23 cellular contexts compared by ENCODE assay signal in genomic region chr18:56804395-56804794, GRCh38.
DNase-seq lines count a peak whose midpoint lies in the region; ATAC-seq, FAIRE-seq and TF ChIP-seq lines count a peak whose summit lies in the region.
"Had no signal": no experiment of that assay in that cellular context is flagged by ENCODE, and none has a peak within 500 bp of the region (broad histone marks: within the 10 kb centered on the region; RNA-seq: fewer than 3 reads in every experiment).

No MANE protein-coding gene starts in this region.

- no peak overlapping the region for H3K4me3 Mint-ChIP-seq in activated T-helper 17 cell treated with anti-CD3 and anti-CD28 coated beads, Interleukin-2, amount 50 U/mL, for 72 hours
- H3K4me3 Mint-ChIP-seq: dendritic cell treated with granulocyte-macrophage colony-stimulating factor and Interleukin-4, amounts not matched to agents 40 ng/mL and 50 ng/mL, for 4 days; immature natural killer cell; nephron; stimulated activated naive CD8-positive, alpha-beta T cell treated with anti-CD3 and anti-CD28 coated beads, Interleukin-15, Interleukin-2, amounts not matched to agents 100 ng/mL and 50 ng/mL, for 24 hours had no signal

- H3K4me1 Mint-ChIP-seq in activated T-helper 17 cell treated with anti-CD3 and anti-CD28 coated beads, Interleukin-2, amount 50 U/mL, for 72 hours = peaks cover 8% of the 10 kb centered on the region
- H3K4me1 Mint-ChIP-seq: immature natural killer cell had no signal

- no peaks in the 10 kb centered on the region for H3K9me3 Mint-ChIP-seq in activated T-helper 17 cell treated with anti-CD3 and anti-CD28 coated beads, Interleukin-2, amount 50 U/mL, for 72 hours
- H3K9me3 Mint-ChIP-seq: dendritic cell treated with granulocyte-macrophage colony-stimulating factor and Interleukin-4, amounts not matched to agents 40 ng/mL and 50 ng/mL, for 4 days; immature natural killer cell; nephron had no signal

- H3K27ac Mint-ChIP-seq in activated T-helper 17 cell treated with anti-CD3 and anti-CD28 coated beads, Interleukin-2, amount 50 U/mL, for 72 hours = no peak overlapping the region
- H3K27ac Mint-ChIP-seq: dendritic cell treated with granulocyte-macrophage colony-stimulating factor and Interleukin-4, amounts not matched to agents 40 ng/mL and 50 ng/mL, for 4 days; immature natural killer cell; nephron; stimulated activated naive CD8-positive, alpha-beta T cell treated with anti-CD3 and anti-CD28 coated beads, Interleukin-15, Interleukin-2, amounts not matched to agents 100 ng/mL and 50 ng/mL, for 24 hours had no signal

- peak; percentile 24 for FAIRE-seq in GM12892 (lab: Jason Lieb, UNC)
- FAIRE-seq: endothelial cell of umbilical vein had no signal

- peaks cover 32% of the 10 kb centered on the region for H3K36me3 Mint-ChIP-seq in activated T-helper 17 cell treated with anti-CD3 and anti-CD28 coated beads, Interleukin-2, amount 50 U/mL, for 72 hours (ENCODE audit: low read depth)

- TF ChIP-seq POLR2A in GM12892 (IDR thresholded peaks at IDR 0.05; ENCODE audit: low read depth, low read length) = no peak

- DNase-seq in GM12892 (ENCODE audit: insufficient read length) (no peak), H4 (ENCODE audit: low spot score) (no peak), NCI-H2081 (lab: John Stamatoyannopoulos, UW) (no peak), DMS 273 (lab: John Stamatoyannopoulos, UW; ENCODE audit: unreplicated experiment) (no peak)
- no peak for DNase-seq in stimulated activated CD4-positive, alpha-beta T cell treated with anti-CD3 and anti-CD28 coated beads, Interleukin-12 subunit alpha, Interleukin-12 subunit beta, amount 100 ng/mL, for 4 hours
- DNase-seq: activated CD4-positive, alpha-beta T cell treated with anti-CD3 and anti-CD28 coated beads for 4 hours; activated CD8-positive, alpha-beta memory T cell treated with anti-CD3 and anti-CD28 coated beads, Interleukin-2, amount 50 U/mL, for 4 hours; activated gamma-delta T cell; amygdala; immature natural killer cell; MG63; NCI-H1436 treated with DMSO at 0.1 percent for 48 hours; NCI-H69; SHP77; stimulated activated CD4-positive, alpha-beta T cell treated with anti-CD3 and anti-CD28 coated beads, Interleukin-1b, Interleukin-23, amount 100 ng/mL, for 48 hours; transverse colon had no signal

- no peaks in the 10 kb centered on the region for H3K27me3 Mint-ChIP-seq in activated T-helper 17 cell treated with anti-CD3 and anti-CD28 coated beads, Interleukin-2, amount 50 U/mL, for 72 hours
- H3K27me3 Mint-ChIP-seq: dendritic cell treated with granulocyte-macrophage colony-stimulating factor and Interleukin-4, amounts not matched to agents 40 ng/mL and 50 ng/mL, for 4 days; stimulated activated naive CD8-positive, alpha-beta T cell treated with anti-CD3 and anti-CD28 coated beads, Interleukin-15, Interleukin-2, amounts not matched to agents 100 ng/mL and 50 ng/mL, for 24 hours had no signal

- ATAC-seq in GM19035 (IDR thresholded peaks at IDR 0.05; ENCODE audit: unreplicated experiment) = peak; percentile 72
- peak; percentile 76 for ATAC-seq in HG03039 (IDR thresholded peaks at IDR 0.05; ENCODE audit: unreplicated experiment)
- peak; percentile 62 for ATAC-seq in activated T-helper 17 cell treated with anti-CD3 and anti-CD28 coated beads, Interleukin-2, amount 50 U/mL, for 72 hours (replicated peaks)
